Comparison of ENCODE assay signal across 15 cellular contexts in the genomic region with DNA sequence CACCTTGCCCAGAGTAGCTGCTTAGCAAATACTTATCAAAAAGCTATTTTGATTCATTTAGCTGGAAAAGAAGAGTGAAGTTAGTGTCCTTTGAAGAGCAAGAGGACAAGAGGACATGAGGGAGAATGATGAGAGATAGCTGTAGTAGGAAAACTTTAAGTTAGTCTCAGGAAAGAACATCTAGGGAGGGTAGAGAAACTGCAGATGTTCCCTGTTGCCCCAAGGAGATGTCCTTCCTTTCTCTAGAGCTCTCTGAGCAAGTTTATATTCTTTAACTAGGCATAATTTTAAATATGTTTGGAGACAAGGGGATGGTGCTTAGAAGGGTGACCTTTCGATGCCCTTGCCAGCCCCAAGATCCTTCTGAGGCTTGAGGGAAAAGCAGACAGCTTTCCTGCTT.
"Had no signal": no experiment of that assay in that cellular context is flagged by ENCODE, and none has a peak within 500 bp of the region (broad histone marks: within the 10 kb centered on the region; RNA-seq: fewer than 3 reads in every experiment).

No MANE protein-coding gene starts in this region.

- H3K79me2 ChIP-seq: parathyroid adenoma had no signal

- H2AFZ ChIP-seq: parathyroid adenoma had no signal

- H3K27me3 ChIP-seq: breast epithelium, colonic mucosa, spleen, upper lobe of right lung had no signal

- H3K4me1 ChIP-seq: breast epithelium, colonic mucosa, parathyroid adenoma, upper lobe of right lung had no signal

- H3K9me3 ChIP-seq: breast epithelium, colonic mucosa, upper lobe of right lung had no signal

- DNase-seq: activated CD4-positive, alpha-beta memory T cell treated with anti-CD3 and anti-CD28 coated beads for 36 hours; activated effector memory CD4-positive, alpha-beta T cell treated with anti-CD3 and anti-CD28 coated beads, Interleukin-2, amount 50 U/mL, for 16 hours; activated T-cell treated with anti-CD3 and anti-CD28 coated beads, Interleukin-2, amount 50 U/mL, for 4 hours; colonic mucosa; effector memory CD4-positive, alpha-beta T cell; spleen; stimulated activated CD4-positive, alpha-beta T cell treated with anti-CD3 and anti-CD28 coated beads, Interleukin-1b, Interleukin-23, amount 100 ng/mL, for 48 hours; stimulated activated naive B cell treated with anti-CD40 and anti-IgM and Interleukin-4, amounts not matched to agents 10 μg/mL and 1 μg/mL and 100 μg/mL, for 72 hours; substantia nigra; T-helper 9 cell; upper lobe of right lung had no signal

- ATAC-seq: activated naive CD4-positive, alpha-beta T cell treated with anti-CD3 and anti-CD28 coated beads, Interleukin-2, amount 50 U/mL, for 72 hours; activated T-cell treated with anti-CD3 and anti-CD28 coated beads, Interleukin-2, amount 50 U/mL, for 4 hours; stimulated activated naive B cell treated with anti-CD40 and anti-IgM and Interleukin-4, amounts not matched to agents 10 μg/mL and 1 μg/mL and 100 μg/mL, for 72 hours; upper lobe of right lung had no signal

- H3K4me3 ChIP-seq: breast epithelium, colonic mucosa, spleen, upper lobe of right lung had no signal

- H3K27ac ChIP-seq: colonic mucosa, parathyroid adenoma, upper lobe of right lung, VCaP had no signal

- H3K36me3 ChIP-seq: breast epithelium, colonic mucosa, spleen, upper lobe of right lung had no signal
